In the genomic region with DNA sequence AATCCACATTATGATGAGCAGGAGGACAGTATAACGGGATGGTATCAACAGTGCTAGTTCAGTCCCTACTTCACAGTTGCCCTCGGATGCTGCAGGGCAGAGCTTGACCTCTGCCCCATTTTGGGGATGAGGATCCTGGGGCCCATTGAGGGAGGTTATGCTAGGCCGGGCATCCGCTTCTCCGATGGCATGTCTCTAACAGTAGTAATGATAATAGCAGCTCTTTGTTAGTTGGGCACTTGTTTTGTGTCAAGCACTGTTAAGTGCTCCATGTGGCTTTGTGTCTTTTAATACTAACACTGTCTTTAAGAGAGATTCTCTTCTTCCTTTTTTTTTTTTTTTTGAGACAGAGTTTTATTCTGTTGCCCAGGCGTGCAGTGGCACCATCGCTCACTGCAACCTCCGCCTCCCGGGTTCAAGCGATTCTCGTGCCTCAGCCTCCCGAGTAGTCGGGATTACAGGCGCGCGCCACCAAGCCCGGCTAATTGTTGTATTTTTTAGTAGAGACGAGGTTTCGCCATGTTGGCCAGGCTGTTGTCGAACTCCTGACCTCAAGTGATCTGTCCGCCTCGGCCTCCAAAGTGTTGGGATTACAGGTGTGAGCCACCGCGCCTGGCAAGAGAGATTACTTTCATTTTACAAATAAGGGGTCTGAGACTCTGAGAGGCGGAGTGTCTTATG, we compare ENCODE assay signal across 8 cellular contexts. TPM values are rescaled to one million over a fixed set of nuclear protein-coding genes. Genes with fewer than 3 reads are reported as not detected.
A peak's percentile ranks its signal among the peaks of the same experiment; 100 is the strongest.
DNase-seq lines count a peak whose midpoint lies in the region; ATAC-seq, FAIRE-seq and TF ChIP-seq lines count a peak whose summit lies in the region.

No MANE protein-coding gene starts in this region.

- RAD21 ChIA-PET in HCT116 (lab: Charles Lee; ENCODE audit: low non-redundant PET in 1 of 2, low total read pairs in 2 of 2, uncharacterized antibody in 2 of 2, unreplicated experiment in 2 of 2) = no interaction called here

- TF ChIP-seq CTCF in HCT116 (IDR thresholded peaks at IDR 0.05 in 2 of 3, conservative IDR thresholded peaks at IDR 0.05 in 1 of 3; ENCODE audit: borderline replicate concordance in 1 of 3, insufficient read depth in 1 of 3, low read depth in 2 of 3, low read length in 2 of 3) = no peak
- TF ChIP-seq CTCF in foreskin fibroblast (IDR thresholded peaks at IDR 0.05; ENCODE audit: low read depth, low read length) = no peak
- TF ChIP-seq CTCF in D721Med (IDR thresholded peaks at IDR 0.05; ENCODE audit: insufficient read depth, missing control alignments) = no peak

- no peaks in the 10 kb centered on the region for H3K36me3 Mint-ChIP-seq in T-helper 17 cell (ENCODE audit: low read depth)

- DNase-seq in HCT116 (ENCODE audit: low read depth, low spot score) = no peak
- DNase-seq in T-helper 17 cell = no peak
- peak; percentile 15 to 44 for DNase-seq in foreskin fibroblast
- no peak for DNase-seq in skeletal muscle cell (ENCODE audit: low read depth)
- DNase-seq in D721Med (ENCODE audit: insufficient read length, low spot score) = no peak
- DNase-seq in central memory CD4-positive, alpha-beta T cell = no peak

- H3K9me3 ChIP-seq in HCT116 (ENCODE audit: control insufficient read depth in 1 of 2, insufficient read depth in 1 of 2, low read depth in 1 of 2, low read length in 2 of 2) (no peaks in the 10 kb centered on the region), T-helper 17 cell (ENCODE audit: control insufficient read depth, low read length, poor library complexity, severe bottlenecking) (no peaks in the 10 kb centered on the region)

- peaks cover 40% of the 10 kb centered on the region for H3K4me1 Mint-ChIP-seq in T-helper 17 cell

- no peak overlapping the region for H2AFZ ChIP-seq in HCT116 (ENCODE audit: low read depth, low read length, poor library complexity, severe bottlenecking)

- peaks cover 0 to under 1% of the 10 kb centered on the region in 2 experiments; a peak in 2 of 4 replicates for H3K36me3 ChIP-seq in HCT116 (ENCODE audit: control insufficient read depth in 1 of 2, insufficient read depth in 2 of 2, low read length in 2 of 2)

- no peak for TF ChIP-seq POLR2A in HCT116 (IDR thresholded peaks at IDR 0.05; ENCODE audit: borderline replicate concordance, extremely low read depth, insufficient read depth, insufficient read length)

- no TSS peak for BruUV-seq in HCT116 (replicated peaks; lab: Mats Ljungman, UMichigan)

- ATAC-seq in HCT116 = no peak
- no peak for ATAC-seq in T-helper 17 cell
- ATAC-seq in GM21528 (IDR thresholded peaks at IDR 0.05; ENCODE audit: low FRiP score, unreplicated experiment) = no peak
- no peak for ATAC-seq in HG02678 (IDR thresholded peaks at IDR 0.05; ENCODE audit: unreplicated experiment)

- H3K4me3 ChIP-seq in HCT116 (replicated peaks in 1 of 2; ENCODE audit: low read depth in 1 of 2, low read length in 2 of 2) (peak overlapping the region; percentile 87 to 95), foreskin fibroblast (ENCODE audit: low read depth in 1 of 2, low read length in 2 of 2) (peak overlapping the region; percentile 76 to 97), skeletal muscle cell (ENCODE audit: low read depth, low read length) (peak overlapping the region; percentile 84)

- peak overlapping the region; percentile 58 for H3K27ac ChIP-seq in HCT116 (ENCODE audit: low read depth, low read length)

- no peaks in the 10 kb centered on the region for H3K27me3 Mint-ChIP-seq in T-helper 17 cell

- CTCF ChIA-PET in HCT116 (lab: Charles Lee) = interaction anchor here (1.2 kb wide), 1 partner anchor 147 kb away, joined by 3 read pairs; a partner anchor contains a TSS

- POLR2A ChIA-PET in HCT116 (lab: Charles Lee) = no interaction called here

- no peaks in the 10 kb centered on the region for H3K27me3 ChIP-seq in HCT116 (ENCODE audit: insufficient read depth, low read length)

- H3K9me2 ChIP-seq in HCT116 (ENCODE audit: insufficient read depth) = no peaks in the 10 kb centered on the region

- no peak for TF ChIP-seq RAD21 in HCT116 (IDR thresholded peaks at IDR 0.05; ENCODE audit: low read depth)

- peak overlapping the region; percentile 94 for H3K27ac Mint-ChIP-seq in T-helper 17 cell

- peaks cover 59% of the 10 kb centered on the region for H3K79me2 ChIP-seq in HCT116 (ENCODE audit: insufficient read depth, low read length)

- intact Hi-C loops in HCT116 (cut with micrococcal nuclease) = no loop called here

- peaks cover 8 to 35% of the 10 kb centered on the region in 2 experiments; a peak in 3 of 4 replicates for H3K4me1 ChIP-seq in HCT116 (ENCODE audit: control insufficient read depth in 1 of 2, insufficient read depth in 2 of 2, low read length in 2 of 2)

- FAIRE-seq in D721Med (lab: Jason Lieb, UNC) = no peak

- H3K9ac ChIP-seq in HCT116 (ENCODE audit: low read length) = peak overlapping the region; percentile 96

- H4K20me1 ChIP-seq in HCT116 (ENCODE audit: insufficient read depth) = peaks cover 19% of the 10 kb centered on the region; the same call in 1 of the 2 replicates

- H3K4me2 ChIP-seq in HCT116 (ENCODE audit: low read length) = peak overlapping the region; percentile 84

- H3K4me3 Mint-ChIP-seq in T-helper 17 cell = peak overlapping the region; percentile 95

TF ChIP-seq in HCT116, 20 proteins besides CTCF, POLR2A, EP300 and RAD21:
- TF ChIP-seq, protein P1, sequence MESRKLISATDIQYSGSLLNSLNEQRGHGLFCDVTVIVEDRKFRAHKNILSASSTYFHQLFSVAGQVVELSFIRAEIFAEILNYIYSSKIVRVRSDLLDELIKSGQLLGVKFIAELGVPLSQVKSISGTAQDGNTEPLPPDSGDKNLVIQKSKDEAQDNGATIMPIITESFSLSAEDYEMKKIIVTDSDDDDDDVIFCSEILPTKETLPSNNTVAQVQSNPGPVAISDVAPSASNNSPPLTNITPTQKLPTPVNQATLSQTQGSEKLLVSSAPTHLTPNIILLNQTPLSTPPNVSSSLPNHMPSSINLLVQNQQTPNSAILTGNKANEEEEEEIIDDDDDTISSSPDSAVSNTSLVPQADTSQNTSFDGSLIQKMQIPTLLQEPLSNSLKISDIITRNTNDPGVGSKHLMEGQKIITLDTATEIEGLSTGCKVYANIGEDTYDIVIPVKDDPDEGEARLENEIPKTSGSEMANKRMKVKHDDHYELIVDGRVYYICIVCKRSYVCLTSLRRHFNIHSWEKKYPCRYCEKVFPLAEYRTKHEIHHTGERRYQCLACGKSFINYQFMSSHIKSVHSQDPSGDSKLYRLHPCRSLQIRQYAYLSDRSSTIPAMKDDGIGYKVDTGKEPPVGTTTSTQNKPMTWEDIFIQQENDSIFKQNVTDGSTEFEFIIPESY (IDR thresholded peaks at IDR 0.05; ENCODE audit: extremely low read depth, insufficient replicate concordance, low read length) = no peak
- TF ChIP-seq ZNF274 (IDR thresholded peaks at IDR 0.05; ENCODE audit: low read depth, low read length) = no peak
- no peak for TF ChIP-seq SIN3A (IDR thresholded peaks at IDR 0.05; ENCODE audit: low read depth)
- no peak for TF ChIP-seq CEBPB (IDR thresholded peaks at IDR 0.05; ENCODE audit: low read depth)
- no peak for TF ChIP-seq SRF (IDR thresholded peaks at IDR 0.05; ENCODE audit: low read depth)

RNA-seq across cellular contexts. Expression of a gene that starts 1.1 kb away (rescaled TPM):
- total RNA-seq in HCT116 (2021; ENCODE audit: unreplicated experiment) = 118 TPM
- 44.7 and 56.2 TPM in 2 replicates for polyA plus RNA-seq in HCT116 (2012)
- total RNA-seq in T-helper 17 cell = 100 to 1,000 TPM; 105 to 134 TPM

RNA-seq across cellular contexts. Expression of a gene that starts 37.9 kb away (rescaled TPM):
- 0.42 TPM for total RNA-seq in HCT116 (2021; ENCODE audit: unreplicated experiment)
- polyA plus RNA-seq in HCT116 (2012) = 0.11 and 0.23 TPM in 2 replicates
- total RNA-seq in T-helper 17 cell = 1 to 10 TPM in 1 of 2 donors, under 1 TPM in 1; 0.32 to 1.8 TPM

RNA-seq across cellular contexts. Expression of a gene that starts 58.7 kb away (rescaled TPM):
- 22.2 TPM for total RNA-seq in HCT116 (2021; ENCODE audit: unreplicated experiment)
- polyA plus RNA-seq in HCT116 (2012) = 11.3 and 12.7 TPM in 2 replicates
- total RNA-seq in T-helper 17 cell = under 1 TPM; 0.30 to 0.34 TPM

Comparison
In these comparisons a context has a peak if more than half of its experiments do, and no peak if none do; other contexts are left out.
1. DNase-seq: peak in foreskin fibroblast (2 of 2); none in HCT116 (single experiment), T-helper 17 cell (0 of 3), skeletal muscle cell (single experiment), D721Med (single experiment) and central memory CD4-positive, alpha-beta T cell (single experiment).
2. RNA of a gene that starts 58.7 kb away (total RNA-seq): 22.2 TPM in HCT116 (single experiment); 0.30 to 0.34 TPM in T-helper 17 cell; every median in the first group is over 10 times any median in the second.
3. Peak in every context shown above with its lines, with median percentiles within 50 percentile points of each other: H3K4me3 ChIP-seq.